ENCODE assay signal across 17 cellular contexts in genomic region chr6:30611150-30611855, GRCh38. TPM values are rescaled to one million over a fixed set of nuclear protein-coding genes. Genes with fewer than 3 reads are reported as not detected.
DNase-seq lines count a peak whose midpoint lies in the region; ATAC-seq, FAIRE-seq and TF ChIP-seq lines count a peak whose summit lies in the region.
"Had no signal": no experiment of that assay in that cellular context is flagged by ENCODE, and none has a peak within 500 bp of the region (broad histone marks: within the 10 kb centered on the region; RNA-seq: fewer than 3 reads in every experiment).

No MANE protein-coding gene starts in this region.

- peak overlapping the region; percentile 42 for H3K27ac Mint-ChIP-seq in astrocyte (ENCODE audit: unreplicated experiment)
- H3K27ac Mint-ChIP-seq in natural killer cell treated with Interleukin-12 subunit alpha and Interleukin-12 subunit beta and Interleukin-15 and Interleukin-18, amount 100 ng/mL, for 72 hours, result peak overlapping the region; percentile 42 to 77

- H3K4me2 ChIP-seq in BLaER1 treated with 17β-estradiol and CSF1 and Interleukin-3, amounts not matched to agents 10 nM and 100 nM, result peak overlapping the region in 10 of 11 experiments; percentile 6 to 97 (median 18); a peak in 12 of 22 replicates
- H3K4me2 ChIP-seq in astrocyte (ENCODE audit: low read length), result peak overlapping the region; percentile 8
- no peak overlapping the region for H3K4me2 ChIP-seq in SK-N-SH

- POLR2A ChIA-PET in HEK293 (lab: Yijun Ruan, JAX), result interaction anchor here (0.9 to 4.8 kb wide), 7 partner anchors 11 to 107 kb away, joined by 3 to 197 read pairs (median 25); partner anchors contain the start of genes DHX16, MDC1 and PRR3
- POLR2A ChIA-PET in SK-N-SH (lab: Yijun Ruan, JAX), result interaction anchor here (0.9 to 1.9 kb wide), 4 partner anchors 11 to 54 kb away, joined by 3 to 12 read pairs (median 5); partner anchors contain the start of gene PRR3

- no peaks in the 10 kb centered on the region for H3K9me3 ChIP-seq in BLaER1 treated with 17β-estradiol and CSF1 and Interleukin-3, amounts not matched to agents 10 nM and 100 nM (replicated peaks in 1 of 11)
- H3K9me3 ChIP-seq in HEK293 (ENCODE audit: control insufficient read depth, insufficient read depth, low read depth, low read length), result no peaks in the 10 kb centered on the region
- no peaks in the 10 kb centered on the region for H3K9me3 ChIP-seq in astrocyte (ENCODE audit: insufficient read depth, low read depth, low read length)
- H3K9me3 ChIP-seq in SK-N-SH, result no peaks in the 10 kb centered on the region
- H3K9me3 ChIP-seq: ovary, stomach had no signal

- TF ChIP-seq CTCF in HEK293 (tag by site-specific recombination; IDR thresholded peaks at IDR 0.05) (no peak), astrocyte (IDR thresholded peaks at IDR 0.05; ENCODE audit: insufficient read depth, low read depth, low read length) (no peak), SK-N-SH (IDR thresholded peaks at IDR 0.05) (no peak)

- no peak for TF ChIP-seq EP300 in SK-N-SH (IDR thresholded peaks at IDR 0.05; ENCODE audit: borderline replicate concordance in 1 of 2, low read depth in 1 of 2, low read length in 1 of 2)

- TF ChIP-seq RAD21 in SK-N-SH (IDR thresholded peaks at IDR 0.05; ENCODE audit: low read length), result no peak

- H3K27me3 Mint-ChIP-seq in astrocyte (ENCODE audit: low read depth, unreplicated experiment), result no peaks in the 10 kb centered on the region
- no peaks in the 10 kb centered on the region for H3K27me3 Mint-ChIP-seq in natural killer cell treated with Interleukin-12 subunit alpha and Interleukin-12 subunit beta and Interleukin-15 and Interleukin-18, amount 100 ng/mL, for 72 hours

- H3K4me1 Mint-ChIP-seq in astrocyte (ENCODE audit: low read depth, unreplicated experiment), result peaks cover 34% of the 10 kb centered on the region
- peaks cover 62 to 69% of the 10 kb centered on the region in 2 donors for H3K4me1 Mint-ChIP-seq in natural killer cell treated with Interleukin-12 subunit alpha and Interleukin-12 subunit beta and Interleukin-15 and Interleukin-18, amount 100 ng/mL, for 72 hours (ENCODE audit: low read depth in 2 of 2)

- H3K4me3 ChIP-seq in BLaER1 treated with 17β-estradiol and CSF1 and Interleukin-3, amounts not matched to agents 10 nM and 100 nM, result no peak overlapping the region
- H3K4me3 ChIP-seq in HEK293 (ENCODE audit: low read depth, low read length), result no peak overlapping the region
- no peak overlapping the region for H3K4me3 ChIP-seq in astrocyte (ENCODE audit: insufficient read depth, low read depth, low read length)
- no peak overlapping the region for H3K4me3 ChIP-seq in SK-N-SH (ENCODE audit: low read depth in 2 of 2, low read length in 1 of 2)
- H3K4me3 ChIP-seq: ovary, stomach had no signal

- no peak overlapping the region for H2AFZ ChIP-seq in astrocyte (ENCODE audit: low read depth, low read length)
- no peak overlapping the region for H2AFZ ChIP-seq in SK-N-SH (ENCODE audit: low read depth)

- no peaks in the 10 kb centered on the region for H3K9me2 ChIP-seq in SK-N-SH

- H4K20me1 ChIP-seq in BLaER1 treated with 17β-estradiol and CSF1 and Interleukin-3, amounts not matched to agents 10 nM and 100 nM, result peaks cover 9 to 85% (median 85%) of the 10 kb centered on the region in 11 experiments
- H4K20me1 ChIP-seq in astrocyte (ENCODE audit: insufficient read depth, low read length) (peaks cover 81% of the 10 kb centered on the region), SK-N-SH (ENCODE audit: insufficient read depth) (peaks cover 16% of the 10 kb centered on the region)

- 89% methylated on average over 9 of the region's 9 CpGs for WGBS in SK-N-SH (ENCODE audit: low lambda C conversion rate)

- no peak overlapping the region for H3K4me3 Mint-ChIP-seq in astrocyte (ENCODE audit: unreplicated experiment)
- peak overlapping the region; percentile 11 for H3K4me3 Mint-ChIP-seq in natural killer cell treated with Interleukin-12 subunit alpha and Interleukin-12 subunit beta and Interleukin-15 and Interleukin-18, amount 100 ng/mL, for 72 hours

- H3K4me1 ChIP-seq in BLaER1 treated with 17β-estradiol and CSF1 and Interleukin-3, amounts not matched to agents 10 nM and 100 nM, result peaks cover 75 to 84% (median 83%) of the 10 kb centered on the region in 10 experiments
- H3K4me1 ChIP-seq in HEK293 (ENCODE audit: control insufficient read depth, insufficient read depth, low read length), result peaks cover 18% of the 10 kb centered on the region
- H3K4me1 ChIP-seq in astrocyte (ENCODE audit: insufficient read depth, low read length), result peaks cover 34% of the 10 kb centered on the region
- H3K4me1 ChIP-seq in SK-N-SH (ENCODE audit: control insufficient read depth in 1 of 2, insufficient read depth in 2 of 2, low read depth in 1 of 2, low read length in 1 of 2), result peaks cover 22 to 23% of the 10 kb centered on the region in 2 experiments

- H3K27me3 ChIP-seq in BLaER1 treated with 17β-estradiol and CSF1 and Interleukin-3, amounts not matched to agents 10 nM and 100 nM, result no peaks in the 10 kb centered on the region
- no peaks in the 10 kb centered on the region for H3K27me3 ChIP-seq in astrocyte (ENCODE audit: insufficient read depth, low read length)
- H3K27me3 ChIP-seq in SK-N-SH (ENCODE audit: insufficient read depth), result no peaks in the 10 kb centered on the region
- H3K27me3 ChIP-seq: ovary, stomach had no signal

- CTCF ChIA-PET in HEK293 (lab: Yijun Ruan, JAX), result interaction anchor here (0.6 to 2.6 kb wide), 10 partner anchors 14 to 128 kb away, joined by 3 to 29 read pairs (median 6); partner anchors contain the start of gene C6orf136
- CTCF ChIA-PET in SK-N-SH (lab: Yijun Ruan, JAX), result interaction anchor here (1.5 to 3.8 kb wide), 7 partner anchors 10 to 70 kb away, joined by 5 to 33 read pairs (median 8); no protein-coding TSS in a partner anchor

- no peak for FAIRE-seq in astrocyte (lab: Jason Lieb, UNC)
- FAIRE-seq: colon, keratinocyte, TTC549 had no signal

- peaks cover 15% of the 10 kb centered on the region for H3K36me3 Mint-ChIP-seq in astrocyte (ENCODE audit: low read depth, unreplicated experiment)
- H3K36me3 Mint-ChIP-seq in natural killer cell treated with Interleukin-12 subunit alpha and Interleukin-12 subunit beta and Interleukin-15 and Interleukin-18, amount 100 ng/mL, for 72 hours, result peaks cover 65% of the 10 kb centered on the region

- ATAC-seq in natural killer cell treated with Interleukin-12 subunit alpha and Interleukin-12 subunit beta and Interleukin-15 and Interleukin-18, amount 100 ng/mL, for 72 hours, result no peak
- no peak for ATAC-seq in GM19023 (IDR thresholded peaks at IDR 0.05; ENCODE audit: unreplicated experiment)

- peaks cover 53% of the 10 kb centered on the region for H3K79me2 ChIP-seq in astrocyte (ENCODE audit: insufficient read depth, low read length)
- peaks cover 62% of the 10 kb centered on the region for H3K79me2 ChIP-seq in SK-N-SH (ENCODE audit: insufficient read depth)

- H3K9ac ChIP-seq in BLaER1 treated with 17β-estradiol and CSF1 and Interleukin-3, amounts not matched to agents 10 nM and 100 nM, result peak overlapping the region in 3 of 11 experiments; percentile 7 to 63 (median 11); a peak in 4 of 22 replicates
- no peak overlapping the region for H3K9ac ChIP-seq in astrocyte (ENCODE audit: low read length)
- no peak overlapping the region for H3K9ac ChIP-seq in SK-N-SH

- H3F3A ChIP-seq in SK-N-SH (replicated peaks; ENCODE audit: insufficient read depth), result peaks cover 52% of the 10 kb centered on the region

- 0 out of 22 replicates have a peak overlapping the region, but pooled peaks of 1 of the 11 experiments have one; percentile 1 for H3K27ac ChIP-seq in BLaER1 treated with 17β-estradiol and CSF1 and Interleukin-3, amounts not matched to agents 10 nM and 100 nM
- H3K27ac ChIP-seq in HEK293 (ENCODE audit: extremely low read depth, low read depth, low read length) (peak overlapping the region; percentile 10; the same call in 1 of the 2 replicates), astrocyte (ENCODE audit: low read depth, low read length) (no peak overlapping the region), SK-N-SH (ENCODE audit: low read depth in 2 of 2, low read length in 1 of 2) (no peak overlapping the region)
- H3K27ac ChIP-seq: C4-2B had no signal

- DNase-seq in astrocyte (ENCODE audit: low read depth) (no peak), NCI-H146 treated with DMSO at 0.1 percent for 48 hours (lab: John Stamatoyannopoulos, UW; ENCODE audit: unreplicated experiment) (no peak), SK-N-SH (no peak)
- no peak for DNase-seq in natural killer cell treated with Interleukin-12 subunit alpha and Interleukin-12 subunit beta and Interleukin-15 and Interleukin-18, amount 100 ng/mL, for 72 hours (ENCODE audit: low spot score)
- DNase-seq in NK-92 treated with Interleukin-12 subunit alpha and Interleukin-12 subunit beta, amount 100 ng/mL, for 24 hours (lab: John Stamatoyannopoulos, UW), result no peak
- DNase-seq: NCI-H345; ovary; RPMI8226; stimulated activated CD4-positive, alpha-beta T cell treated with anti-CD3 and anti-CD28 coated beads, Interleukin-2, amount 100 ng/mL, for 24 hours; stomach had no signal

- H3K36me3 ChIP-seq in BLaER1 treated with 17β-estradiol and CSF1 and Interleukin-3, amounts not matched to agents 10 nM and 100 nM, result peaks cover 52 to 89% (median 72%) of the 10 kb centered on the region in 11 experiments
- peaks cover 31 to 59% of the 10 kb centered on the region in 2 experiments for H3K36me3 ChIP-seq in HEK293 (ENCODE audit: control insufficient read depth in 2 of 2, insufficient read depth in 1 of 2, low read length in 2 of 2)
- peaks cover 34% of the 10 kb centered on the region for H3K36me3 ChIP-seq in astrocyte (ENCODE audit: insufficient read depth, low read length)
- peaks cover 51 to 62% of the 10 kb centered on the region in 2 experiments for H3K36me3 ChIP-seq in SK-N-SH (replicated peaks in 1 of 2; ENCODE audit: control insufficient read depth in 1 of 2, insufficient read depth in 2 of 2, low read length in 1 of 2)
- H3K36me3 ChIP-seq: ovary had no signal

- no peaks in the 10 kb centered on the region for H3K9me3 Mint-ChIP-seq in astrocyte (ENCODE audit: unreplicated experiment)
- no peaks in the 10 kb centered on the region for H3K9me3 Mint-ChIP-seq in natural killer cell treated with Interleukin-12 subunit alpha and Interleukin-12 subunit beta and Interleukin-15 and Interleukin-18, amount 100 ng/mL, for 72 hours

RNA-seq across cellular contexts. Expression of gene PPP1R10, which starts 5.7 kb away (rescaled TPM):
- total RNA-seq in astrocyte, result 64.6 and 69.1 TPM in 2 replicates
- 100 to 1,000 TPM in 1 of 2 donors, 10 to 100 TPM in 1; 97.9 to 119 TPM for total RNA-seq in natural killer cell treated with Interleukin-12 subunit alpha and Interleukin-12 subunit beta and Interleukin-15 and Interleukin-18, amount 100 ng/mL, for 72 hours
- 16.8 and 22.1 TPM in 2 replicates for polyA plus RNA-seq in SK-N-SH (2012; rRNA removed)
- polyA plus RNA-seq in SK-N-SH (2012; cell fraction: cytosol; rRNA removed), result 11.9 and 13.4 TPM in 2 replicates
- 36.9 and 46.7 TPM in 2 replicates for polyA plus RNA-seq in SK-N-SH (2012; cell fraction: nucleus; rRNA removed)

RNA-seq across cellular contexts. Expression of gene MRPS18B, which starts 6.3 kb away (rescaled TPM):
- 28.0 and 29.3 TPM in 2 replicates for total RNA-seq in astrocyte
- total RNA-seq in natural killer cell treated with Interleukin-12 subunit alpha and Interleukin-12 subunit beta and Interleukin-15 and Interleukin-18, amount 100 ng/mL, for 72 hours, result 10 to 100 TPM; 43.9 to 58.4 TPM
- polyA plus RNA-seq in SK-N-SH (2012; rRNA removed), result 45.2 and 51.1 TPM in 2 replicates
- 40.9 and 47.8 TPM in 2 replicates for polyA plus RNA-seq in SK-N-SH (2012; cell fraction: cytosol; rRNA removed)
- polyA plus RNA-seq in SK-N-SH (2012; cell fraction: nucleus; rRNA removed), result 14.5 and 18.0 TPM in 2 replicates

RNA-seq across cellular contexts. Expression of gene ATAT1, which starts 15.4 kb away (rescaled TPM):
- 15.7 and 16.6 TPM in 2 replicates for total RNA-seq in astrocyte
- total RNA-seq in natural killer cell treated with Interleukin-12 subunit alpha and Interleukin-12 subunit beta and Interleukin-15 and Interleukin-18, amount 100 ng/mL, for 72 hours, result 10 to 100 TPM in 1 of 2 donors, 1 to 10 TPM in 1; 7.3 to 15.8 TPM
- 35.4 and 36.2 TPM in 2 replicates for polyA plus RNA-seq in SK-N-SH (2012; rRNA removed)
- 27.5 TPM in 2 replicates for polyA plus RNA-seq in SK-N-SH (2012; cell fraction: cytosol; rRNA removed)
- polyA plus RNA-seq in SK-N-SH (2012; cell fraction: nucleus; rRNA removed), result 170 and 237 TPM in 2 replicates

RNA-seq across cellular contexts. Expression of gene C6orf136, which starts 35.6 kb away (rescaled TPM):
- total RNA-seq in astrocyte, result 12.0 and 12.7 TPM in 2 replicates
- 10 to 100 TPM; 29.6 to 32.5 TPM for total RNA-seq in natural killer cell treated with Interleukin-12 subunit alpha and Interleukin-12 subunit beta and Interleukin-15 and Interleukin-18, amount 100 ng/mL, for 72 hours
- polyA plus RNA-seq in SK-N-SH (2012; rRNA removed), result 11.7 and 14.3 TPM in 2 replicates
- polyA plus RNA-seq in SK-N-SH (2012; cell fraction: cytosol; rRNA removed), result 8.6 and 11.0 TPM in 2 replicates
- polyA plus RNA-seq in SK-N-SH (2012; cell fraction: nucleus; rRNA removed), result 58.1 and 80.2 TPM in 2 replicates

RNA-seq across cellular contexts. Expression of gene ABCF1, which starts 40.1 kb away (rescaled TPM):
- 58.1 and 60.3 TPM in 2 replicates for total RNA-seq in astrocyte
- 100 to 1,000 TPM in 1 of 2 donors, 10 to 100 TPM in 1; 94.8 to 122 TPM for total RNA-seq in natural killer cell treated with Interleukin-12 subunit alpha and Interleukin-12 subunit beta and Interleukin-15 and Interleukin-18, amount 100 ng/mL, for 72 hours
- polyA plus RNA-seq in SK-N-SH (2012; rRNA removed), result 42.5 and 53.4 TPM in 2 replicates
- polyA plus RNA-seq in SK-N-SH (2012; cell fraction: cytosol; rRNA removed), result 38.9 and 40.2 TPM in 2 replicates
- 62.5 and 80.8 TPM in 2 replicates for polyA plus RNA-seq in SK-N-SH (2012; cell fraction: nucleus; rRNA removed)
